ENCODE assay signal across 10 cellular contexts in genomic region chr1:85607126-85607912, GRCh38. TPM values are rescaled to one million over a fixed set of nuclear protein-coding genes. Genes with fewer than 3 reads are reported as not detected.
DNase-seq lines count a peak whose midpoint lies in the region; ATAC-seq, FAIRE-seq and TF ChIP-seq lines count a peak whose summit lies in the region.
"Had no signal": no experiment of that assay in that cellular context is flagged by ENCODE, and none has a peak within 500 bp of the region (broad histone marks: within the 10 kb centered on the region; RNA-seq: fewer than 3 reads in every experiment).

No MANE protein-coding gene starts in this region.

- peak; percentile 18 to 73; a peak in 3 of 4 replicates for TF ChIP-seq EP300 in HepG2 (IDR thresholded peaks at IDR 0.05; ENCODE audit: low read depth in 2 of 2, low read length in 2 of 2)
- peak; percentile 72; the same call in 1 of the 2 replicates for TF ChIP-seq EP300 in HepG2 (CRISPR knock-in tag; IDR thresholded peaks at IDR 0.05; ENCODE audit: borderline replicate concordance)

- DNase-seq in AG10803 (ENCODE audit: low read depth), result peak; percentile 100
- DNase-seq in LHCN-M2 (ENCODE audit: low read depth), result peak; percentile 100
- peak; percentile 93 for DNase-seq in dedifferentiated amniotic fluid mesenchymal stem cell (ENCODE audit: extremely low spot score)
- DNase-seq in HepG2 (ENCODE audit: low spot score), result peak; percentile 85
- DNase-seq in cerebellum (ENCODE audit: low spot score), result no peak
- DNase-seq in NCI-H2171 (lab: John Stamatoyannopoulos, UW), result no peak
- DNase-seq in GM19238 (ENCODE audit: insufficient read length, low spot score), result no peak
- no peak for DNase-seq in stimulated activated CD8-positive, alpha-beta memory T cell treated with anti-CD3 and anti-CD28 coated beads, Interleukin-4, amount 100 ng/mL, for 48 hours
- DNase-seq: midbrain had no signal

- BruUV-seq in HepG2 (replicated peaks; lab: Mats Ljungman, UMichigan), result no TSS peak

- H3K79me2 ChIP-seq in HepG2 (ENCODE audit: insufficient read depth, low read length), result no peaks in the 10 kb centered on the region

- peaks cover 57% of the 10 kb centered on the region for H3K4me1 ChIP-seq in HepG2 (ENCODE audit: insufficient read depth, low read length)

- no peak overlapping the region for H2AFZ ChIP-seq in HepG2 (ENCODE audit: low read length)

- no peaks in the 10 kb centered on the region for H3K27me3 ChIP-seq in HepG2 (ENCODE audit: control insufficient read depth in 1 of 2, insufficient read depth in 2 of 2, low read length in 2 of 2)

- TF ChIP-seq CTCF in AG10803 (conservative IDR thresholded peaks at IDR 0.05; ENCODE audit: low read length) (no peak), HepG2 (CRISPR knock-in tag; IDR thresholded peaks at IDR 0.05) (no peak)

- ATAC-seq in HepG2, result peak; percentile 78
- ATAC-seq: K562 had no signal

- WGBS in HepG2 (ENCODE audit: low lambda C conversion rate), result 40% methylated on average over 6 of the region's 10 CpGs

- H3K4me2 ChIP-seq in HepG2 (ENCODE audit: low read depth, low read length), result peak overlapping the region; percentile 60

- TF ChIP-seq RAD21 in HepG2 (CRISPR knock-in tag; IDR thresholded peaks at IDR 0.05), result no peak

- POLR2A ChIA-PET in HepG2 (lab: Yijun Ruan, JAX), result interaction anchor here (1.4 to 4.2 kb wide), 7 partner anchors 22 to 331 kb away, joined by 3 to 58 read pairs (median 15); partner anchors contain the start of genes BCL10, CCN1 and ZNHIT6

- in situ Hi-C loops in HepG2 (cut with HindIII; ENCODE audit: extremely low pct_ligation_motif_present, low pct_unique_long_range_greater_than_20kb), result loop anchor here (10.0 kb wide), 2 partner anchors 87 to 277 kb away; no protein-coding TSS in a partner anchor

- FAIRE-seq in HepG2 (lab: Jason Lieb, UNC), result peak; percentile 66
- FAIRE-seq: K562 had no signal

- H3K9me3 ChIP-seq in HepG2 (ENCODE audit: low read length), result no peaks in the 10 kb centered on the region

- H3K4me3 ChIP-seq in AG10803 (ENCODE audit: low read length) (no peak overlapping the region), HepG2 (replicated peaks in 1 of 3; ENCODE audit: insufficient read depth in 1 of 3, low read depth in 2 of 3, low read length in 3 of 3) (peak overlapping the region in 1 of 3 experiments; percentile 23; a peak in 2 of 6 replicates)
- H3K4me3 ChIP-seq: K562 had no signal

- intact Hi-C loops in HepG2 (cut with micrococcal nuclease; ENCODE audit: unreplicated experiment), result loop anchor here (1.0 to 2.0 kb wide), 2 partner anchors 23 to 101 kb away; partner anchors contain the start of gene ZNHIT6

- H3K27ac ChIP-seq in HepG2 (ENCODE audit: extremely low read length, insufficient read depth, low read length), result no peak overlapping the region

- no peaks in the 10 kb centered on the region for H4K20me1 ChIP-seq in HepG2 (ENCODE audit: insufficient read depth, low read length)

- peak overlapping the region; percentile 34; the same call in 1 of the 2 replicates for H3K9ac ChIP-seq in HepG2 (ENCODE audit: insufficient read depth, low read depth, low read length)

- CTCF ChIA-PET in HepG2 (lab: Yijun Ruan, JAX; ENCODE audit: low intra/inter-chr PET ratio, low total read pairs), result interaction anchor here (1.4 kb wide), 1 partner anchor 27 kb away, joined by 3 read pairs; the partner anchor contains the start of gene CCN1

- no peaks in the 10 kb centered on the region for H3K36me3 ChIP-seq in HepG2 (replicated peaks in 1 of 2; ENCODE audit: control insufficient read depth in 1 of 2, insufficient read depth in 2 of 2, low read length in 2 of 2)

- TF ChIP-seq POLR2A in HepG2 (IDR thresholded peaks at IDR 0.05; ENCODE audit: insufficient read depth in 1 of 2, low read depth in 2 of 2, low read length in 2 of 2), result no peak

TF ChIP-seq in HepG2, 621 proteins besides CTCF, POLR2A, EP300 and RAD21 (continues in another document):
- TF ChIP-seq ELF3 (CRISPR knock-in tag; IDR thresholded peaks at IDR 0.05) (peak; percentile 38; the same call in 1 of the 2 replicates), ZEB1 (IDR thresholded peaks at IDR 0.05; ENCODE audit: insufficient replicate concordance, low read depth) (peak; percentile 35), NPAS2 (CRISPR knock-in tag; IDR thresholded peaks at IDR 0.05; ENCODE audit: borderline replicate concordance) (no peak), ZNF547 (CRISPR knock-in tag; IDR thresholded peaks at IDR 0.05) (peak; percentile 39; the same call in 1 of the 2 replicates), TFDP1 (CRISPR knock-in tag; IDR thresholded peaks at IDR 0.05; ENCODE audit: borderline replicate concordance) (no peak), GLMP (CRISPR knock-in tag; IDR thresholded peaks at IDR 0.05; ENCODE audit: borderline replicate concordance) (no peak), FOXK1 (CRISPR knock-in tag; IDR thresholded peaks at IDR 0.05; ENCODE audit: borderline replicate concordance, low read depth) (no peak), RARA (CRISPR knock-in tag; IDR thresholded peaks at IDR 0.05) (0 out of 2 replicates have a peak, but pooled peaks have one; percentile 18), ZBTB7B (CRISPR knock-in tag; IDR thresholded peaks at IDR 0.05) (0 out of 2 replicates have a peak, but pooled peaks have one; percentile 42), ZNF382 (CRISPR knock-in tag; IDR thresholded peaks at IDR 0.05; ENCODE audit: borderline replicate concordance) (no peak), ZNF557 (CRISPR knock-in tag; IDR thresholded peaks at IDR 0.05) (no peak)

RNA-seq across cellular contexts. Expression of gene CCN1, which starts 26.8 kb away (rescaled TPM):
- total RNA-seq in LHCN-M2 (2014; rRNA removed), result 23.1 and 28.7 TPM in 2 replicates
- polyA plus RNA-seq in LHCN-M2 (2012), result 427 TPM
- total RNA-seq in HepG2 (2016; rRNA removed; fragmentation: Illumina TruSeq; extraction: Trizol), result 1.2 and 2.6 TPM in 2 replicates
- total RNA-seq in HepG2 (2016; cell fraction: cytosol; rRNA removed; fragmentation: Illumina TruSeq; extraction: Trizol; ENCODE audit: low read depth), result 0.30 and 0.35 TPM in 2 replicates
- 1.3 and 2.6 TPM in 2 replicates for total RNA-seq in HepG2 (2016; cell fraction: insoluble cytoplasmic fraction; rRNA removed; fragmentation: Illumina TruSeq; extraction: Trizol)
- 0.96 and 1.2 TPM in 2 replicates for total RNA-seq in HepG2 (2016; cell fraction: membrane; rRNA removed; fragmentation: Illumina TruSeq; extraction: Trizol)
- 7.9 and 8.7 TPM in 2 replicates for total RNA-seq in HepG2 (2016; cell fraction: nucleus; rRNA removed; fragmentation: Illumina TruSeq; extraction: Trizol)
- polyA plus RNA-seq in HepG2 (2011; rRNA removed), result 12.5 and 14.9 TPM in 2 replicates
- polyA plus RNA-seq in HepG2 (2011; cell fraction: cytosol; rRNA removed), result 14.0 and 14.8 TPM in 2 replicates
- 39.7 and 43.2 TPM in 2 replicates for polyA plus RNA-seq in HepG2 (2011; cell fraction: nucleus; rRNA removed)
- 12.9 and 24.7 TPM in 2 replicates for polyA plus RNA-seq in HepG2 (2012)
- 0.79 and 0.81 TPM in 2 replicates for polyA plus RNA-seq in HepG2 (2016; cell fraction: cytosol; fragmentation: Illumina TruSeq; extraction: Trizol; ENCODE audit: low read depth)
- 2.6 and 3.5 TPM in 2 replicates for polyA plus RNA-seq in HepG2 (2016; cell fraction: insoluble cytoplasmic fraction; fragmentation: Illumina TruSeq; extraction: Trizol; ENCODE audit: low read depth)
- 1.3 and 2.1 TPM in 2 replicates for polyA plus RNA-seq in HepG2 (2016; cell fraction: membrane; fragmentation: Illumina TruSeq; extraction: Trizol; ENCODE audit: low read depth)
- 35.0 and 36.4 TPM in 2 replicates for polyA plus RNA-seq in HepG2 (2016; cell fraction: nucleus; fragmentation: Illumina TruSeq; extraction: Trizol; ENCODE audit: insufficient read depth, low read depth)
- polyA minus RNA-seq in HepG2 (2011; rRNA and poly(A)+ RNA removed; ENCODE audit: low replicate concordance), result 6.4 and 13.6 TPM in 2 replicates
- 13.9 and 16.1 TPM in 2 replicates for polyA minus RNA-seq in HepG2 (2011; cell fraction: cytosol; rRNA and poly(A)+ RNA removed)
- 23.2 TPM in 2 replicates for polyA minus RNA-seq in HepG2 (2011; cell fraction: nucleus; rRNA and poly(A)+ RNA removed)
- total RNA-seq in cerebellum, result 3.7 TPM

Comparison
In these comparisons a context has a peak if more than half of its experiments do, and no peak if none do; other contexts are left out.
1. DNase-seq: peak in AG10803 (single experiment), LHCN-M2 (single experiment), dedifferentiated amniotic fluid mesenchymal stem cell (single experiment) and HepG2 (single experiment); none in cerebellum (single experiment), NCI-H2171 (single experiment), GM19238 (single experiment) and stimulated activated CD8-positive, alpha-beta memory T cell treated with anti-CD3 and anti-CD28 coated beads, Interleukin-4, amount 100 ng/mL, for 48 hours (single experiment).